In genomic region chrX:137878401-137878800, GRCh38 we compare ENCODE assay signal across 19 cellular contexts.
"Had no signal": no experiment of that assay in that cellular context is flagged by ENCODE, and none has a peak within 500 bp of the region (broad histone marks: within the 10 kb centered on the region; RNA-seq: fewer than 3 reads in every experiment).

No MANE protein-coding gene starts in this region.

- H3K9me3 Mint-ChIP-seq: dendritic cell treated with granulocyte-macrophage colony-stimulating factor and Interleukin-4, amounts not matched to agents 40 ng/mL and 50 ng/mL, for 4 days had no signal

- H3K27ac Mint-ChIP-seq: dendritic cell treated with granulocyte-macrophage colony-stimulating factor and Interleukin-4, amounts not matched to agents 40 ng/mL and 50 ng/mL, for 4 days; effector memory CD8-positive, alpha-beta T cell; endodermal cell had no signal

- DNase-seq: colonic mucosa; cortex of kidney; dermis blood vessel endothelial cell; dorsolateral prefrontal cortex; effector CD4-positive, alpha-beta T cell; effector CD8-positive, alpha-beta T cell; effector memory CD4-positive, alpha-beta T cell; effector memory CD8-positive, alpha-beta T cell; endodermal cell; erythroblast; esophagus squamous epithelium; foreskin fibroblast; foreskin keratinocyte; foreskin melanocyte; gastrocnemius medialis; head of caudate nucleus; heart left ventricle; heart right ventricle had no signal

- H3K4me3 Mint-ChIP-seq: dendritic cell treated with granulocyte-macrophage colony-stimulating factor and Interleukin-4, amounts not matched to agents 40 ng/mL and 50 ng/mL, for 4 days; effector memory CD8-positive, alpha-beta T cell; endodermal cell had no signal

- H3K27me3 Mint-ChIP-seq: dendritic cell treated with granulocyte-macrophage colony-stimulating factor and Interleukin-4, amounts not matched to agents 40 ng/mL and 50 ng/mL, for 4 days; effector memory CD8-positive, alpha-beta T cell had no signal
